1 cellular context compared by ENCODE assay signal in genomic region chr3:195398460-195398859, GRCh38.
TF ChIP-seq lines count a peak whose summit lies in the region.

No MANE protein-coding gene starts in this region.

TF ChIP-seq in HEK293, 187 proteins besides CTCF, POLR2A, EP300 and RAD21 (continued from another document):
- TF ChIP-seq REST (tag by site-specific recombination; IDR thresholded peaks at IDR 0.05) (peak; percentile 70; the same call in 1 of the 2 replicates), ZNF580 (tag by site-specific recombination; IDR thresholded peaks at IDR 0.05) (0 out of 2 replicates have a peak, but pooled peaks have one; percentile 32), ZNF623 (tag by site-specific recombination; IDR thresholded peaks at IDR 0.05) (peak; percentile 70), ZFP37 (tag by site-specific recombination; IDR thresholded peaks at IDR 0.05) (peak; percentile 45; the same call in 1 of the 2 replicates), ZNF664 (tag by site-specific recombination; IDR thresholded peaks at IDR 0.05) (peak; percentile 68), ZNF354C (tag by site-specific recombination; IDR thresholded peaks at IDR 0.05; ENCODE audit: borderline replicate concordance, low read depth) (peak; percentile 54; the same call in 1 of the 2 replicates), ZNF404 (tag by site-specific recombination; IDR thresholded peaks at IDR 0.05) (0 out of 2 replicates have a peak, but pooled peaks have one; percentile 10), GLI2 (tag by site-specific recombination; IDR thresholded peaks at IDR 0.05; ENCODE audit: borderline replicate concordance, low read depth) (peak; percentile 56; the same call in 1 of the 2 replicates), ZNF121 (tag by site-specific recombination; IDR thresholded peaks at IDR 0.05) (peak; percentile 13; the same call in 1 of the 2 replicates), ZNF510 (tag by site-specific recombination; IDR thresholded peaks at IDR 0.05; ENCODE audit: insufficient replicate concordance) (peak; percentile 35), ZNF514 (tag by site-specific recombination; IDR thresholded peaks at IDR 0.05) (0 out of 2 replicates have a peak, but pooled peaks have one; percentile 47), ZNF341 (tag by site-specific recombination; IDR thresholded peaks at IDR 0.05; ENCODE audit: low read depth) (peak; percentile 32; the same call in 1 of the 2 replicates), ZNF558 (tag by site-specific recombination; IDR thresholded peaks at IDR 0.05) (peak; percentile 89), MYNN (tag by site-specific recombination; IDR thresholded peaks at IDR 0.05; ENCODE audit: borderline replicate concordance) (peak; percentile 56; the same call in 1 of the 2 replicates), ZNF555 (tag by site-specific recombination; conservative IDR thresholded peaks at IDR 0.05) (peak; percentile 72), ZNF140 (tag by site-specific recombination; IDR thresholded peaks at IDR 0.05) (peak; percentile 63; the same call in 1 of the 2 replicates), ZNF518A (tag by site-specific recombination; conservative IDR thresholded peaks at IDR 0.05; ENCODE audit: low read depth) (peak; percentile 90), ZNF394 (tag by site-specific recombination; IDR thresholded peaks at IDR 0.05; ENCODE audit: borderline replicate concordance) (peak; percentile 95), ZNF654 (tag by site-specific recombination; IDR thresholded peaks at IDR 0.05; ENCODE audit: low read depth) (peak; percentile 28), ZNF223 (tag by site-specific recombination; IDR thresholded peaks at IDR 0.05) (peak; percentile 69; the same call in 1 of the 2 replicates)
